In the genomic region with DNA sequence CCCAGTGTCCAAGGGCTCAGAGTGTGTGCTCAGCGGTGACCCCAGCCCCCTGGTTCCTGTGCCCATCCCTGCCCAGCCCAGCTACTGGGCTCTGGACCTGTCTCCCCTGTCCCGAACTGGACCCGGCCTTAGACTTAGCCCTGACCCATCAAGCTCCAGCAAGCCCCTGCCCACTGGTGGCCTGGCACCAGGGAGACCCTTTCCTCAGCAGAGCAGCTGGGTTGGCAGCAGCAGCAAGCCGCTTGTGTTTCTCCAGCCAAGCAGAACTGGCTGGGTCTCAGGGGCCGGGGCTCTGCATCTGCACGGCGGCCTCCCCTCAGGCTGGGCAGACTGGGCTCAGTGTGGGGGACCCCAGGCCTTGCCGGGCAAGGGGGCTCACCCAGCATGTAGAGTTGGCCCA, we compare ENCODE assay signal across 26 cellular contexts. TPM values are rescaled to one million over a fixed set of nuclear protein-coding genes. Genes with fewer than 3 reads are reported as not detected.
DNase-seq lines count a peak whose midpoint lies in the region; ATAC-seq and TF ChIP-seq lines count a peak whose summit lies in the region.
"Had no signal": no experiment of that assay in that cellular context is flagged by ENCODE, and none has a peak within 500 bp of the region (broad histone marks: within the 10 kb centered on the region; RNA-seq: fewer than 3 reads in every experiment).

No MANE protein-coding gene starts in this region.

- no peak overlapping the region for H3K4me3 Mint-ChIP-seq in stimulated activated naive CD8-positive, alpha-beta T cell treated with anti-CD3 and anti-CD28 coated beads, Interleukin-15, amount 100 ng/mL, for 72 hours
- H3K4me3 Mint-ChIP-seq: activated CD4-positive, alpha-beta memory T cell treated with anti-CD3 and anti-CD28 coated beads, Interleukin-2, amount 10 ng/mL, durations not matched to agents 7 days and 5 days; activated naive CD4-positive, alpha-beta T cell treated with anti-CD3 and anti-CD28 coated beads for 36 hours; activated T-helper 1 cell treated with anti-CD3 and anti-CD28 coated beads, Interleukin-12 subunit alpha, Interleukin-12 subunit beta, Interleukin-2, Interleukin-4 antibody, amounts not matched to agents 30 ng/mL and 10 ng/mL and 1 ng/mL, durations not matched to agents 14 hours and 24 hours and 36 hours; CD8-positive, alpha-beta memory T cell; neural crest cell had no signal

- intact Hi-C loops in colonic mucosa (cut with DNase I), result no loop called here

- no peak overlapping the region for H2BK120ac ChIP-seq in neuronal stem cell (ENCODE audit: low read depth, low read length)

- no CpG with 5 or more reads among the region's 8 CpGs for WGBS in neuronal stem cell (ENCODE audit: extremely low coverage in 2 of 2, insufficient read length in 2 of 2, insufficient replicate concordance in 1 of 2), 2 donors

- peaks cover 14% of the 10 kb centered on the region for H3K4me1 Mint-ChIP-seq in stimulated activated naive CD8-positive, alpha-beta T cell treated with anti-CD3 and anti-CD28 coated beads, Interleukin-15, amount 100 ng/mL, for 72 hours

- H2AK5ac ChIP-seq in neuronal stem cell (ENCODE audit: low read depth, low read length), result peak overlapping the region; percentile 71

- H4K8ac ChIP-seq in neuronal stem cell (ENCODE audit: low read depth, low read length), result no peak overlapping the region

- peak overlapping the region; percentile 53 to 76 for H3K9ac ChIP-seq in colonic mucosa (ENCODE audit: low read depth in 2 of 2, low read length in 2 of 2)
- no peak overlapping the region for H3K9ac ChIP-seq in neuronal stem cell (ENCODE audit: low read depth, low read length, poor library complexity)
- H3K9ac ChIP-seq: parathyroid adenoma had no signal

- H3K4me3 ChIP-seq in colonic mucosa, result peak overlapping the region; percentile 37
- H3K4me3 ChIP-seq in neuronal stem cell (ENCODE audit: low read length in 2 of 2), result no peak overlapping the region
- H3K4me3 ChIP-seq: body of pancreas, MG63 had no signal

- H2BK12ac ChIP-seq in neuronal stem cell (ENCODE audit: low read length), result peak overlapping the region; percentile 48

- H3K9me3 ChIP-seq in colonic mucosa (no peaks in the 10 kb centered on the region), neuronal stem cell (replicated peaks in 1 of 2; ENCODE audit: control insufficient read depth in 2 of 2, insufficient read depth in 1 of 2, low read depth in 1 of 2, low read length in 2 of 2) (peaks cover 0 to 5% of the 10 kb centered on the region in 2 donors)
- H3K9me3 ChIP-seq: body of pancreas, MG63 had no signal

- H3K14ac ChIP-seq in neuronal stem cell (ENCODE audit: low read length), result no peak overlapping the region

- ATAC-seq in stimulated activated naive CD8-positive, alpha-beta T cell treated with anti-CD3 and anti-CD28 coated beads, Interleukin-15, amount 100 ng/mL, for 72 hours, result peak; percentile 12
- ATAC-seq in stimulated activated naive CD8-positive, alpha-beta T cell treated with anti-CD3 and anti-CD28 coated beads, Interleukin-15, Interleukin-2, amounts not matched to agents 100 U/mL and 50 U/mL, for 24 hours, result no peak
- ATAC-seq: sciatic nerve had no signal

- H2AFZ ChIP-seq in neuronal stem cell (ENCODE audit: low read length), result no peak overlapping the region
- H2AFZ ChIP-seq: parathyroid adenoma had no signal

- no peak overlapping the region for H2BK5ac ChIP-seq in neuronal stem cell (ENCODE audit: low read length)

- peak overlapping the region in 1 of 2 donors; percentile 83 for H3K27ac Mint-ChIP-seq in stimulated activated naive CD8-positive, alpha-beta T cell treated with anti-CD3 and anti-CD28 coated beads, Interleukin-15, amount 100 ng/mL, for 72 hours
- H3K27ac Mint-ChIP-seq: activated CD4-positive, alpha-beta memory T cell treated with anti-CD3 and anti-CD28 coated beads, Interleukin-2, amount 10 ng/mL, durations not matched to agents 7 days and 5 days; activated T-helper 1 cell treated with anti-CD3 and anti-CD28 coated beads, Interleukin-12 subunit alpha, Interleukin-12 subunit beta, Interleukin-2, Interleukin-4 antibody, amounts not matched to agents 30 ng/mL and 10 ng/mL and 1 ng/mL, durations not matched to agents 14 hours and 24 hours and 36 hours; CD8-positive, alpha-beta memory T cell had no signal

- no peaks in the 10 kb centered on the region for H3K27me3 ChIP-seq in colonic mucosa
- H3K27me3 ChIP-seq in neuronal stem cell (ENCODE audit: control insufficient read depth in 3 of 3, insufficient read depth in 3 of 3, low read depth in 1 of 3, low read length in 3 of 3), result peaks cover 0 to 15% (median 0%) of the 10 kb centered on the region in 3 experiments
- H3K27me3 ChIP-seq: body of pancreas, MG63 had no signal

- H3K4me1 ChIP-seq in colonic mucosa (no peaks in the 10 kb centered on the region), neuronal stem cell (ENCODE audit: control insufficient read depth in 2 of 2, insufficient read depth in 1 of 2, low read depth in 1 of 2, low read length in 2 of 2) (peaks cover 4 to 12% of the 10 kb centered on the region in 2 donors)
- H3K4me1 ChIP-seq: body of pancreas, parathyroid adenoma had no signal

- no peak overlapping the region for H3K4me2 ChIP-seq in neuronal stem cell (ENCODE audit: insufficient read depth, low read length, poor library complexity, severe bottlenecking)

- H3K27me3 Mint-ChIP-seq in stimulated activated naive CD8-positive, alpha-beta T cell treated with anti-CD3 and anti-CD28 coated beads, Interleukin-15, amount 100 ng/mL, for 72 hours, result no peaks in the 10 kb centered on the region
- H3K27me3 Mint-ChIP-seq: activated CD4-positive, alpha-beta memory T cell treated with anti-CD3 and anti-CD28 coated beads, Interleukin-2, amount 10 ng/mL, durations not matched to agents 7 days and 5 days had no signal

- no peaks in the 10 kb centered on the region for H3K9me3 Mint-ChIP-seq in stimulated activated naive CD8-positive, alpha-beta T cell treated with anti-CD3 and anti-CD28 coated beads, Interleukin-15, amount 100 ng/mL, for 72 hours
- H3K9me3 Mint-ChIP-seq: activated CD4-positive, alpha-beta memory T cell treated with anti-CD3 and anti-CD28 coated beads, Interleukin-2, amount 10 ng/mL, durations not matched to agents 7 days and 5 days; activated T-helper 1 cell treated with anti-CD3 and anti-CD28 coated beads, Interleukin-12 subunit alpha, Interleukin-12 subunit beta, Interleukin-2, Interleukin-4 antibody, amounts not matched to agents 30 ng/mL and 10 ng/mL and 1 ng/mL, durations not matched to agents 14 hours and 24 hours and 36 hours had no signal

- H3K27ac ChIP-seq in colonic mucosa, result peak overlapping the region; percentile 49
- no peak overlapping the region for H3K27ac ChIP-seq in neuronal stem cell (replicated peaks; ENCODE audit: low read length)
- H3K27ac ChIP-seq: body of pancreas, parathyroid adenoma had no signal

- TF ChIP-seq CTCF in colonic mucosa (IDR thresholded peaks at IDR 0.05), result no peak

- no peak for DNase-seq in stimulated activated naive CD8-positive, alpha-beta T cell treated with anti-CD3 and anti-CD28 coated beads, Interleukin-15, amount 100 ng/mL, for 72 hours
- DNase-seq in stimulated activated naive CD8-positive, alpha-beta T cell treated with anti-CD3 and anti-CD28 coated beads, Interleukin-15, Interleukin-2, amounts not matched to agents 100 U/mL and 50 U/mL, for 24 hours, result no peak
- DNase-seq in colonic mucosa, result no peak
- no peak for DNase-seq in neuronal stem cell (ENCODE audit: low spot score)
- DNase-seq in GM19240 (ENCODE audit: insufficient read length, low spot score), result no peak
- no peak for DNase-seq in DMS 273 treated with DMSO at 0.1 percent for 48 hours (lab: John Stamatoyannopoulos, UW)
- DNase-seq in activated CD4-positive, alpha-beta T cell treated with anti-CD3 and anti-CD28 coated beads for 4 hours, result no peak
- no peak for DNase-seq in pons (ENCODE audit: low spot score)
- DNase-seq: activated CD4-positive, alpha-beta memory T cell treated with anti-CD3 and anti-CD28 coated beads, Interleukin-2, amount 10 ng/mL, durations not matched to agents 7 days and 5 days; activated CD4-positive, alpha-beta T cell treated with anti-CD3 and anti-CD28 coated beads for 1 hour; activated CD8-positive, alpha-beta memory T cell treated with anti-CD3 and anti-CD28 coated beads, Interleukin-2, amount 50 U/mL, for 4 hours; activated naive CD4-positive, alpha-beta T cell treated with anti-CD3 and anti-CD28 coated beads for 36 hours; CD8-positive, alpha-beta memory T cell; EL; hippocampal formation; KBM-7; MG63; NCI-H1930; SIG-M5; stimulated activated CD4-positive, alpha-beta T cell treated with anti-CD3 and anti-CD28 coated beads, Interleukin-4, amount 100 ng/mL, for 1 hour had no signal

- H4K91ac ChIP-seq in neuronal stem cell (ENCODE audit: low read depth, low read length, poor library complexity), result no peak overlapping the region

- H3K23ac ChIP-seq in neuronal stem cell (ENCODE audit: low read depth, low read length, poor library complexity), result no peak overlapping the region

- no peaks in the 10 kb centered on the region for H3K36me3 ChIP-seq in colonic mucosa
- H3K36me3 ChIP-seq in neuronal stem cell (replicated peaks in 1 of 2; ENCODE audit: control insufficient read depth in 2 of 2, insufficient read depth in 2 of 2, low read length in 2 of 2), result no peaks in the 10 kb centered on the region
- H3K36me3 ChIP-seq: MG63 had no signal

- no peak overlapping the region for H3K4ac ChIP-seq in neuronal stem cell (ENCODE audit: low read length)

- H3K79me1 ChIP-seq in neuronal stem cell (ENCODE audit: low read depth, low read length), result peaks cover 1% of the 10 kb centered on the region

- peak overlapping the region; percentile 84 for H3K18ac ChIP-seq in neuronal stem cell (ENCODE audit: low read length)

- H2BK15ac ChIP-seq in neuronal stem cell (ENCODE audit: low read length), result peak overlapping the region; percentile 34

RNA-seq across cellular contexts. Expression of a gene that starts 0.8 kb away (rescaled TPM):
- 100 to 1,000 TPM in 1 of 2 donors, 10 to 100 TPM in 1; 71.0 to 102 TPM for total RNA-seq in colonic mucosa
- polyA plus RNA-seq in neuronal stem cell (2013, experiment 1 of 2), result 0.18 TPM
- 0.18 TPM for polyA plus RNA-seq in neuronal stem cell (2013, experiment 2 of 2)
- total RNA-seq: activated CD4-positive, alpha-beta memory T cell treated with anti-CD3 and anti-CD28 coated beads, Interleukin-2, amount 10 ng/mL, durations not matched to agents 7 days and 5 days; activated T-helper 1 cell treated with anti-CD3 and anti-CD28 coated beads, Interleukin-12 subunit alpha, Interleukin-12 subunit beta, Interleukin-2, Interleukin-4 antibody, amounts not matched to agents 30 ng/mL and 10 ng/mL and 1 ng/mL, durations not matched to agents 14 hours and 24 hours and 36 hours; body of pancreas; CD8-positive, alpha-beta memory T cell; sciatic nerve; T-helper 2 cell treated with Interferon-gamma antibody and Interleukin-4, amounts not matched to agents 100 ng/mL and 5 ng/mL, for 36 hours had no signal
- polyA plus RNA-seq: CD8-positive, alpha-beta memory T cell had no signal
